20 cellular contexts compared by ENCODE assay signal in genomic region chr19:45420871-45421270, GRCh38. TPM values are rescaled to one million over a fixed set of nuclear protein-coding genes. Genes with fewer than 3 reads are reported as not detected.
DNase-seq lines count a peak whose midpoint lies in the region; ATAC-seq and TF ChIP-seq lines count a peak whose summit lies in the region.
"Had no signal": no experiment of that assay in that cellular context is flagged by ENCODE, and none has a peak within 500 bp of the region (broad histone marks: within the 10 kb centered on the region; RNA-seq: fewer than 3 reads in every experiment).

No MANE protein-coding gene starts in this region.

- H3K4me3 ChIP-seq in GM23338 (no peak overlapping the region), colonic mucosa (no peak overlapping the region)

- peaks cover 2% of the 10 kb centered on the region; the same call in 1 of the 2 replicates for H4K20me1 ChIP-seq in GM23338 (replicated peaks; ENCODE audit: insufficient read depth)

- peaks cover 5% of the 10 kb centered on the region; the same call in 1 of the 2 replicates for H3K79me2 ChIP-seq in GM23338 (replicated peaks; ENCODE audit: insufficient read depth)

- no peak for TF ChIP-seq CTCF in GM23338 (conservative IDR thresholded peaks at IDR 0.05; ENCODE audit: low read depth in 2 of 2)
- TF ChIP-seq CTCF in nephron (IDR thresholded peaks at IDR 0.05; ENCODE audit: unreplicated experiment in 3 of 3) = no peak
- TF ChIP-seq CTCF in colonic mucosa (IDR thresholded peaks at IDR 0.05) = no peak

- H3K9ac ChIP-seq in colonic mucosa (ENCODE audit: low read depth in 2 of 2, low read length in 2 of 2) = no peak overlapping the region
- H3K9ac ChIP-seq: SK-N-SH had no signal

- no peaks in the 10 kb centered on the region for H3K9me2 ChIP-seq in GM23338 (ENCODE audit: insufficient read depth)
- H3K9me2 ChIP-seq: SK-N-SH had no signal

- H3K36me3 ChIP-seq in GM23338 (ENCODE audit: insufficient read depth) (no peaks in the 10 kb centered on the region; the same call in 1 of the 2 replicates), colonic mucosa (no peaks in the 10 kb centered on the region)

- no peak overlapping the region for H3K4me2 ChIP-seq in GM23338
- H3K4me2 ChIP-seq: SK-N-SH had no signal

- H3K27me3 ChIP-seq in GM23338 (ENCODE audit: insufficient read depth) (no peaks in the 10 kb centered on the region), colonic mucosa (no peaks in the 10 kb centered on the region)

- no peak overlapping the region for H2AFZ ChIP-seq in GM23338

- intact Hi-C loops in activated CD4-positive, alpha-beta T cell treated with anti-CD3 and anti-CD28 coated beads, Interleukin-2, amount 10 ng/mL, durations not matched to agents 24 days and 14 days (cut with micrococcal nuclease) = loop anchor here (5.0 kb wide), 1 partner anchor 221 kb away; no protein-coding TSS in a partner anchor
- intact Hi-C loops in activated CD4-positive, alpha-beta T cell treated with anti-CD3 and anti-CD28 coated beads for 36 hours (cut with DNase I, micrococcal nuclease) = no loop called here
- intact Hi-C loops in activated T-helper 2 cell treated with anti-CD3 and anti-CD28 coated beads, Interferon-gamma antibody, Interleukin-2, Interleukin-4, amounts not matched to agents 10 μg/mL and 5 μg/mL and 100 μg/mL, durations not matched to agents 14 hours and 24 hours and 36 hours (cut with micrococcal nuclease) = loop anchor here (5.0 to 10.0 kb wide), 3 partner anchors 49 to 221 kb away; partner anchors contain the start of genes ERCC2 and OPA3
- intact Hi-C loops in colonic mucosa (cut with DNase I) = no loop called here

- H3K27ac ChIP-seq in GM23338 (ENCODE audit: low read depth) (no peak overlapping the region), colonic mucosa (no peak overlapping the region)

- no peak for ATAC-seq in activated CD4-positive, alpha-beta T cell treated with anti-CD3 and anti-CD28 coated beads for 36 hours
- ATAC-seq in GM23338 = no peak
- ATAC-seq: HepG2, left ventricle myocardium superior had no signal

- DNase-seq in activated CD4-positive, alpha-beta T cell treated with anti-CD3 and anti-CD28 coated beads, Interleukin-2, amount 10 ng/mL, durations not matched to agents 24 days and 14 days = no peak
- no peak for DNase-seq in activated CD4-positive, alpha-beta T cell treated with anti-CD3 and anti-CD28 coated beads for 36 hours
- DNase-seq in GM23338 (ENCODE audit: low spot score) (no peak), cerebellar nuclear complex (lab: John Stamatoyannopoulos, UW) (no peak), colonic mucosa (no peak), NCI-H187 (lab: John Stamatoyannopoulos, UW) (no peak)
- DNase-seq in activated T-helper 2 cell treated with anti-CD3 and anti-CD28 coated beads, Interferon-gamma antibody, Interleukin-2, Interleukin-4, amounts not matched to agents 10 μg/mL and 5 μg/mL and 100 μg/mL, durations not matched to agents 14 hours and 24 hours and 36 hours (ENCODE audit: low spot score) = no peak
- DNase-seq: 8988T; activated CD4-positive, alpha-beta T cell treated with anti-CD3 and anti-CD28 coated beads for 1 hour; AML-193; Calu3; dermis blood vessel endothelial cell; left ventricle myocardium superior; NCI-H1417; NCI-H510A; retina; SK-N-SH; stimulated activated CD4-positive, alpha-beta T cell treated with anti-CD3 and anti-CD28 coated beads, Interleukin-4, amount 100 ng/mL, for 4 hours had no signal

- H3K4me3 Mint-ChIP-seq in activated CD4-positive, alpha-beta T cell treated with anti-CD3 and anti-CD28 coated beads, Interleukin-2, amount 10 ng/mL, durations not matched to agents 24 days and 14 days = peak overlapping the region; percentile 47
- no peak overlapping the region for H3K4me3 Mint-ChIP-seq in activated CD4-positive, alpha-beta T cell treated with anti-CD3 and anti-CD28 coated beads for 36 hours
- H3K4me3 Mint-ChIP-seq in GM23338 (0 out of 3 replicates have a peak overlapping the region, but pooled peaks have one; percentile 6), nephron (peak overlapping the region; percentile 29 to 53 (median 47))
- H3K4me3 Mint-ChIP-seq in activated T-helper 2 cell treated with anti-CD3 and anti-CD28 coated beads, Interferon-gamma antibody, Interleukin-2, Interleukin-4, amounts not matched to agents 10 μg/mL and 5 μg/mL and 100 μg/mL, durations not matched to agents 14 hours and 24 hours and 36 hours (ENCODE audit: low read depth) = peak overlapping the region; percentile 52

- H3K4me1 ChIP-seq in GM23338 (ENCODE audit: insufficient read depth) (peaks cover 14% of the 10 kb centered on the region; the same call in 1 of the 2 replicates), colonic mucosa (no peaks in the 10 kb centered on the region)

- no peaks in the 10 kb centered on the region for H3K27me3 Mint-ChIP-seq in activated CD4-positive, alpha-beta T cell treated with anti-CD3 and anti-CD28 coated beads, Interleukin-2, amount 10 ng/mL, durations not matched to agents 24 days and 14 days
- no peaks in the 10 kb centered on the region for H3K27me3 Mint-ChIP-seq in activated CD4-positive, alpha-beta T cell treated with anti-CD3 and anti-CD28 coated beads for 36 hours
- H3K27me3 Mint-ChIP-seq in GM23338 (ENCODE audit: insufficient read depth, low read depth, poor library complexity) (peaks cover 13% of the 10 kb centered on the region), nephron (ENCODE audit: low read depth) (no peaks in the 10 kb centered on the region)
- no peaks in the 10 kb centered on the region for H3K27me3 Mint-ChIP-seq in activated T-helper 2 cell treated with anti-CD3 and anti-CD28 coated beads, Interferon-gamma antibody, Interleukin-2, Interleukin-4, amounts not matched to agents 10 μg/mL and 5 μg/mL and 100 μg/mL, durations not matched to agents 14 hours and 24 hours and 36 hours (ENCODE audit: low read depth)

- peak overlapping the region; percentile 72 for H3K27ac Mint-ChIP-seq in activated CD4-positive, alpha-beta T cell treated with anti-CD3 and anti-CD28 coated beads, Interleukin-2, amount 10 ng/mL, durations not matched to agents 24 days and 14 days
- H3K27ac Mint-ChIP-seq in activated CD4-positive, alpha-beta T cell treated with anti-CD3 and anti-CD28 coated beads for 36 hours = no peak overlapping the region
- no peak overlapping the region for H3K27ac Mint-ChIP-seq in GM23338
- peak overlapping the region; percentile 63 for H3K27ac Mint-ChIP-seq in activated T-helper 2 cell treated with anti-CD3 and anti-CD28 coated beads, Interferon-gamma antibody, Interleukin-2, Interleukin-4, amounts not matched to agents 10 μg/mL and 5 μg/mL and 100 μg/mL, durations not matched to agents 14 hours and 24 hours and 36 hours
- H3K27ac Mint-ChIP-seq in nephron = no peak overlapping the region

- peaks cover 12% of the 10 kb centered on the region; the same call in 1 of the 2 replicates for H3F3A ChIP-seq in GM23338 (replicated peaks; ENCODE audit: low read depth)

- POLR2A ChIA-PET in activated CD4-positive, alpha-beta T cell treated with anti-CD3 and anti-CD28 coated beads for 36 hours (lab: Charles Lee) = no interaction called here

- H3K4me1 Mint-ChIP-seq in activated CD4-positive, alpha-beta T cell treated with anti-CD3 and anti-CD28 coated beads, Interleukin-2, amount 10 ng/mL, durations not matched to agents 24 days and 14 days = peaks cover 50% of the 10 kb centered on the region
- H3K4me1 Mint-ChIP-seq in activated CD4-positive, alpha-beta T cell treated with anti-CD3 and anti-CD28 coated beads for 36 hours = peaks cover 44% of the 10 kb centered on the region
- peaks cover 23% of the 10 kb centered on the region for H3K4me1 Mint-ChIP-seq in GM23338
- peaks cover 35% of the 10 kb centered on the region for H3K4me1 Mint-ChIP-seq in activated T-helper 2 cell treated with anti-CD3 and anti-CD28 coated beads, Interferon-gamma antibody, Interleukin-2, Interleukin-4, amounts not matched to agents 10 μg/mL and 5 μg/mL and 100 μg/mL, durations not matched to agents 14 hours and 24 hours and 36 hours (ENCODE audit: low read depth)
- peaks cover 41% of the 10 kb centered on the region for H3K4me1 Mint-ChIP-seq in nephron

- no peaks in the 10 kb centered on the region for H3K9me3 ChIP-seq in colonic mucosa
- H3K9me3 ChIP-seq: SK-N-SH had no signal

- CTCF ChIA-PET in activated CD4-positive, alpha-beta T cell treated with anti-CD3 and anti-CD28 coated beads for 36 hours (lab: Charles Lee) = no interaction called here

- H3K36me3 Mint-ChIP-seq in activated CD4-positive, alpha-beta T cell treated with anti-CD3 and anti-CD28 coated beads, Interleukin-2, amount 10 ng/mL, durations not matched to agents 24 days and 14 days (ENCODE audit: low read depth) = peaks cover 48% of the 10 kb centered on the region
- H3K36me3 Mint-ChIP-seq in activated CD4-positive, alpha-beta T cell treated with anti-CD3 and anti-CD28 coated beads for 36 hours (ENCODE audit: low read depth) = peaks cover 36% of the 10 kb centered on the region
- peaks cover 29% of the 10 kb centered on the region for H3K36me3 Mint-ChIP-seq in GM23338 (ENCODE audit: low read depth)
- peaks cover 52% of the 10 kb centered on the region for H3K36me3 Mint-ChIP-seq in activated T-helper 2 cell treated with anti-CD3 and anti-CD28 coated beads, Interferon-gamma antibody, Interleukin-2, Interleukin-4, amounts not matched to agents 10 μg/mL and 5 μg/mL and 100 μg/mL, durations not matched to agents 14 hours and 24 hours and 36 hours (ENCODE audit: low read depth)
- H3K36me3 Mint-ChIP-seq in nephron (ENCODE audit: low read depth) = peaks cover 30% of the 10 kb centered on the region

- no peaks in the 10 kb centered on the region for H3K9me3 Mint-ChIP-seq in activated CD4-positive, alpha-beta T cell treated with anti-CD3 and anti-CD28 coated beads, Interleukin-2, amount 10 ng/mL, durations not matched to agents 24 days and 14 days
- no peaks in the 10 kb centered on the region for H3K9me3 Mint-ChIP-seq in activated CD4-positive, alpha-beta T cell treated with anti-CD3 and anti-CD28 coated beads for 36 hours (ENCODE audit: low read depth)
- H3K9me3 Mint-ChIP-seq in GM23338 (no peaks in the 10 kb centered on the region; the same call in 2 of the 3 replicates), nephron (no peaks in the 10 kb centered on the region)
- no peaks in the 10 kb centered on the region for H3K9me3 Mint-ChIP-seq in activated T-helper 2 cell treated with anti-CD3 and anti-CD28 coated beads, Interferon-gamma antibody, Interleukin-2, Interleukin-4, amounts not matched to agents 10 μg/mL and 5 μg/mL and 100 μg/mL, durations not matched to agents 14 hours and 24 hours and 36 hours

RNA-seq across cellular contexts. Expression of gene ERCC1, which starts 2.8 kb away (rescaled TPM):
- total RNA-seq in activated CD4-positive, alpha-beta T cell treated with anti-CD3 and anti-CD28 coated beads, Interleukin-2, amount 10 ng/mL, durations not matched to agents 24 days and 14 days = 123 and 124 TPM in 2 replicates
- 10 to 100 TPM; 58.1 to 71.8 TPM for total RNA-seq in activated CD4-positive, alpha-beta T cell treated with anti-CD3 and anti-CD28 coated beads for 36 hours
- 39.0 and 45.9 TPM in 2 replicates for total RNA-seq in GM23338 (2014; rRNA removed; shearing (Covaris generic))
- polyA plus RNA-seq in GM23338 (2016; fragmentation: Nextera tagmentation; extraction: Ambion mirVana) = 52.3 and 56.3 TPM in 2 replicates
- 114 and 118 TPM in 2 replicates for total RNA-seq in activated T-helper 2 cell treated with anti-CD3 and anti-CD28 coated beads, Interferon-gamma antibody, Interleukin-2, Interleukin-4, amounts not matched to agents 10 μg/mL and 5 μg/mL and 100 μg/mL, durations not matched to agents 14 hours and 24 hours and 36 hours
- total RNA-seq in colonic mucosa = 10 to 100 TPM; 30.0 to 37.3 TPM

RNA-seq across cellular contexts. Expression of gene POLR1G, which starts 14.4 kb away (rescaled TPM):
- 25.3 and 26.5 TPM in 2 replicates for total RNA-seq in activated CD4-positive, alpha-beta T cell treated with anti-CD3 and anti-CD28 coated beads, Interleukin-2, amount 10 ng/mL, durations not matched to agents 24 days and 14 days
- total RNA-seq in activated CD4-positive, alpha-beta T cell treated with anti-CD3 and anti-CD28 coated beads for 36 hours = 10 to 100 TPM; 15.8 to 18.4 TPM
- 33.0 and 34.1 TPM in 2 replicates for total RNA-seq in GM23338 (2014; rRNA removed; shearing (Covaris generic))
- polyA plus RNA-seq in GM23338 (2016; fragmentation: Nextera tagmentation; extraction: Ambion mirVana) = 85.9 and 91.1 TPM in 2 replicates
- 16.1 and 16.7 TPM in 2 replicates for total RNA-seq in activated T-helper 2 cell treated with anti-CD3 and anti-CD28 coated beads, Interferon-gamma antibody, Interleukin-2, Interleukin-4, amounts not matched to agents 10 μg/mL and 5 μg/mL and 100 μg/mL, durations not matched to agents 14 hours and 24 hours and 36 hours
- 1 to 10 TPM; 2.0 to 8.5 TPM for total RNA-seq in colonic mucosa

RNA-seq across cellular contexts. Expression of gene PPP1R13L, which starts 16.0 kb away (rescaled TPM):
- total RNA-seq in activated CD4-positive, alpha-beta T cell treated with anti-CD3 and anti-CD28 coated beads, Interleukin-2, amount 10 ng/mL, durations not matched to agents 24 days and 14 days = 12.7 and 13.4 TPM in 2 replicates
- total RNA-seq in activated CD4-positive, alpha-beta T cell treated with anti-CD3 and anti-CD28 coated beads for 36 hours = 10 to 100 TPM; 15.2 to 17.8 TPM
- total RNA-seq in GM23338 (2014; rRNA removed; shearing (Covaris generic)) = 9.6 and 11.3 TPM in 2 replicates
- polyA plus RNA-seq in GM23338 (2016; fragmentation: Nextera tagmentation; extraction: Ambion mirVana) = 12.9 and 15.5 TPM in 2 replicates
- 12.8 and 16.6 TPM in 2 replicates for total RNA-seq in activated T-helper 2 cell treated with anti-CD3 and anti-CD28 coated beads, Interferon-gamma antibody, Interleukin-2, Interleukin-4, amounts not matched to agents 10 μg/mL and 5 μg/mL and 100 μg/mL, durations not matched to agents 14 hours and 24 hours and 36 hours
- 10 to 100 TPM; 25.9 to 46.2 TPM for total RNA-seq in colonic mucosa

RNA-seq across cellular contexts. Expression of gene FOSB, which starts 46.9 kb away (rescaled TPM):
- total RNA-seq in activated CD4-positive, alpha-beta T cell treated with anti-CD3 and anti-CD28 coated beads, Interleukin-2, amount 10 ng/mL, durations not matched to agents 24 days and 14 days = 11.3 TPM in 2 replicates
- 1 to 10 TPM; 7.3 to 7.7 TPM for total RNA-seq in activated CD4-positive, alpha-beta T cell treated with anti-CD3 and anti-CD28 coated beads for 36 hours
- total RNA-seq in GM23338 (2014; rRNA removed; shearing (Covaris generic)) = 0.89 and 1.9 TPM in 2 replicates
- 0.55 and 0.77 TPM in 2 replicates for polyA plus RNA-seq in GM23338 (2016; fragmentation: Nextera tagmentation; extraction: Ambion mirVana)
- 10.2 and 10.9 TPM in 2 replicates for total RNA-seq in activated T-helper 2 cell treated with anti-CD3 and anti-CD28 coated beads, Interferon-gamma antibody, Interleukin-2, Interleukin-4, amounts not matched to agents 10 μg/mL and 5 μg/mL and 100 μg/mL, durations not matched to agents 14 hours and 24 hours and 36 hours
- total RNA-seq in colonic mucosa = 1 to 10 TPM; 1.5 to 3.4 TPM

RNA-seq across cellular contexts. Expression of gene ERCC2, which starts 50.5 kb away (rescaled TPM):
- total RNA-seq in activated CD4-positive, alpha-beta T cell treated with anti-CD3 and anti-CD28 coated beads, Interleukin-2, amount 10 ng/mL, durations not matched to agents 24 days and 14 days = 30.9 and 33.6 TPM in 2 replicates
- total RNA-seq in activated CD4-positive, alpha-beta T cell treated with anti-CD3 and anti-CD28 coated beads for 36 hours = 10 to 100 TPM; 27.5 to 30.4 TPM
- 81.1 and 84.7 TPM in 2 replicates for total RNA-seq in GM23338 (2014; rRNA removed; shearing (Covaris generic))
- 33.3 and 39.4 TPM in 2 replicates for polyA plus RNA-seq in GM23338 (2016; fragmentation: Nextera tagmentation; extraction: Ambion mirVana)
- total RNA-seq in activated T-helper 2 cell treated with anti-CD3 and anti-CD28 coated beads, Interferon-gamma antibody, Interleukin-2, Interleukin-4, amounts not matched to agents 10 μg/mL and 5 μg/mL and 100 μg/mL, durations not matched to agents 14 hours and 24 hours and 36 hours = 32.6 and 34.5 TPM in 2 replicates
- 10 to 100 TPM; 12.7 to 17.4 TPM for total RNA-seq in colonic mucosa

Comparison
In these comparisons a context has a peak if more than half of its experiments do, and no peak if none do; other contexts are left out.
1. H3K27ac Mint-ChIP-seq: peak in activated CD4-positive, alpha-beta T cell treated with anti-CD3 and anti-CD28 coated beads, Interleukin-2, amount 10 ng/mL, durations not matched to agents 24 days and 14 days (single experiment) and activated T-helper 2 cell treated with anti-CD3 and anti-CD28 coated beads, Interferon-gamma antibody, Interleukin-2, Interleukin-4, amounts not matched to agents 10 μg/mL and 5 μg/mL and 100 μg/mL, durations not matched to agents 14 hours and 24 hours and 36 hours (single experiment); none in activated CD4-positive, alpha-beta T cell treated with anti-CD3 and anti-CD28 coated beads for 36 hours (single experiment), GM23338 (single experiment) and nephron (0 of 3).
2. intact Hi-C loops: an anchor here in activated CD4-positive, alpha-beta T cell treated with anti-CD3 and anti-CD28 coated beads, Interleukin-2, amount 10 ng/mL, durations not matched to agents 24 days and 14 days (5.0 kb wide) and activated T-helper 2 cell treated with anti-CD3 and anti-CD28 coated beads, Interferon-gamma antibody, Interleukin-2, Interleukin-4, amounts not matched to agents 10 μg/mL and 5 μg/mL and 100 μg/mL, durations not matched to agents 14 hours and 24 hours and 36 hours (5.0 to 10.0 kb wide); none called in activated CD4-positive, alpha-beta T cell treated with anti-CD3 and anti-CD28 coated beads for 36 hours and colonic mucosa.